ENCODE assay signal across 11 cellular contexts in the genomic region with DNA sequence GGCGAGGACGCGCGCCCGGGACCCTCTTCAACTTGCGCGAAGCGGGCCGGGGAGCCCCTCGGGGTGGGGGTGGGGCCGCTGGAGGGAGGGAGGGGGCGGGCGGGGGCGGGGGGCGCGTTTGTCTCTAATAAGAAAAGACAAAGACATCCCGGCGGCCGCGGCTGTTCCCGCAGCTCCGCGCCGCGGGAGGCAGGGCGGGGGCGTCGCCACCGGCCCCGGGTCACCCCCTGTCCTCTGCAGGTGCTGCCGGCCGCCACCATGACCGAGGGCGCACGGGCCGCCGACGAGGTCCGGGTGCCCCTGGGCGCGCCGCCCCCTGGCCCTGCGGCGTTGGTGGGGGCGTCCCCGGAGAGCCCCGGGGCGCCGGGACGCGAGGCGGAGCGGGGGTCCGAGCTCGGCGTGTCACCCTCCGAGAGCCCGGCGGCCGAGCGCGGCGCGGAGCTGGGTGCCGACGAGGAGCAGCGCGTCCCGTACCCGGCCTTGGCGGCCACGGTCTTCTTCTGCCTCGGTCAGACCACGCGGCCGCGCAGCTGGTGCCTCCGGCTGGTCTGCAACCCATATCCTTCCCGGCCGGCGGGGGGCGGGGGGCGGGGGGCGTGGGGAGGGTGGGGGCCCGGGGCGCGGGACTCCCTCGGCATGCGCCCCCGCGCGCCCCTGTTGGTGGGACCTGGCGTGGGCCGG. TPM values are rescaled to one million over a fixed set of nuclear protein-coding genes. Genes with fewer than 3 reads are reported as not detected.
A peak's percentile ranks its signal among the peaks of the same experiment; 100 is the strongest.
DNase-seq lines count a peak whose midpoint lies in the region; ATAC-seq and TF ChIP-seq lines count a peak whose summit lies in the region.
"Had no signal": no experiment of that assay in that cellular context is flagged by ENCODE, and none has a peak within 500 bp of the region (broad histone marks: within the 10 kb centered on the region; RNA-seq: fewer than 3 reads in every experiment).

No MANE protein-coding gene starts in this region.

- in situ Hi-C loops in astrocyte of the spinal cord (cut with HindIII; ENCODE audit: low sequenced_read_pairs) (no loop called here), transverse colon (cut with MboI; ENCODE audit: low pct_ligation_motif_present in 1 of 4, low pct_unique_long_range_greater_than_20kb in 1 of 4, low sequenced_read_pairs in 3 of 4) (no loop called here)

- H3K27ac Mint-ChIP-seq in activated T-cell treated with anti-CD3 and anti-CD28 coated beads, Interleukin-2, amount 50 U/mL, for 24 hours: no peak overlapping the region
- no peak overlapping the region for H3K27ac Mint-ChIP-seq in activated T-cell treated with anti-CD3 and anti-CD28 coated beads, Interleukin-2, amount 50 U/mL, for 72 hours

- peak overlapping the region; percentile 76 to 92 (median 84) for H3K27ac ChIP-seq in transverse colon

- DNase-seq in activated T-cell treated with anti-CD3 and anti-CD28 coated beads, Interleukin-2, amount 50 U/mL, for 24 hours: peak; percentile 35
- no peak for DNase-seq in activated T-cell treated with anti-CD3 and anti-CD28 coated beads, Interleukin-2, amount 50 U/mL, for 72 hours
- DNase-seq in astrocyte of the spinal cord (ENCODE audit: low read depth, low spot score) (no peak), left kidney (ENCODE audit: low read depth, low spot score) (peak; percentile 59), transverse colon (no peak), NCI-H82 (lab: John Stamatoyannopoulos, UW) (no peak)
- no peak for DNase-seq in activated CD4-positive, alpha-beta T cell treated with anti-CD3 and anti-CD28 coated beads, Interleukin-2, amount 50 U/mL, for 48 hours
- DNase-seq: NCI-H2107, RPMI8226 had no signal

- no peaks in the 10 kb centered on the region for H3K9me3 ChIP-seq in transverse colon

- no peak for TF ChIP-seq EP300 in transverse colon (IDR thresholded peaks at IDR 0.05; ENCODE audit: low read depth)

- no peaks in the 10 kb centered on the region for H3K36me3 ChIP-seq in transverse colon

- peaks cover 6 to 40% (median 23%) of the 10 kb centered on the region in 4 donors for H3K4me1 ChIP-seq in transverse colon

- TF ChIP-seq CTCF in astrocyte of the spinal cord (IDR thresholded peaks at IDR 0.05; ENCODE audit: low read depth, low read length): no peak
- TF ChIP-seq CTCF in transverse colon (IDR thresholded peaks at IDR 0.05): no peak

- TF ChIP-seq POLR2A in transverse colon (IDR thresholded peaks at IDR 0.05): no peak

- ATAC-seq in activated T-cell treated with anti-CD3 and anti-CD28 coated beads, Interleukin-2, amount 50 U/mL, for 72 hours (replicated peaks in 1 of 2): no peak
- ATAC-seq in GM21360 (IDR thresholded peaks at IDR 0.05; ENCODE audit: unreplicated experiment): no peak

- peaks cover 6% of the 10 kb centered on the region for H3K4me1 Mint-ChIP-seq in activated T-cell treated with anti-CD3 and anti-CD28 coated beads, Interleukin-2, amount 50 U/mL, for 24 hours (ENCODE audit: low read depth)
- peaks cover 5% of the 10 kb centered on the region for H3K4me1 Mint-ChIP-seq in activated T-cell treated with anti-CD3 and anti-CD28 coated beads, Interleukin-2, amount 50 U/mL, for 72 hours (ENCODE audit: low read depth)

- 8% methylated on average over 23 of the region's 94 CpGs; no CpG with 5 or more reads in 1 of the 2 donors for WGBS in transverse colon (ENCODE audit: low coverage in 1 of 2), 2 donors

- H3K27me3 ChIP-seq in transverse colon: peaks cover 72% of the 10 kb centered on the region

- intact Hi-C loops in transverse colon (cut with DNase I; ENCODE audit: low total_unique reads): no loop called here

- H3K36me3 Mint-ChIP-seq in activated T-cell treated with anti-CD3 and anti-CD28 coated beads, Interleukin-2, amount 50 U/mL, for 24 hours (ENCODE audit: low read depth): no peaks in the 10 kb centered on the region
- H3K36me3 Mint-ChIP-seq in activated T-cell treated with anti-CD3 and anti-CD28 coated beads, Interleukin-2, amount 50 U/mL, for 72 hours (ENCODE audit: insufficient read depth in 2 of 2): no peaks in the 10 kb centered on the region

- no peaks in the 10 kb centered on the region for H3K9me3 Mint-ChIP-seq in activated T-cell treated with anti-CD3 and anti-CD28 coated beads, Interleukin-2, amount 50 U/mL, for 24 hours
- H3K9me3 Mint-ChIP-seq in activated T-cell treated with anti-CD3 and anti-CD28 coated beads, Interleukin-2, amount 50 U/mL, for 72 hours: no peaks in the 10 kb centered on the region

- no peak overlapping the region for H3K4me3 Mint-ChIP-seq in activated T-cell treated with anti-CD3 and anti-CD28 coated beads, Interleukin-2, amount 50 U/mL, for 24 hours
- H3K4me3 Mint-ChIP-seq in activated T-cell treated with anti-CD3 and anti-CD28 coated beads, Interleukin-2, amount 50 U/mL, for 72 hours: no peak overlapping the region

- peak overlapping the region; percentile 38 for H3K4me3 ChIP-seq in astrocyte of the spinal cord (ENCODE audit: low read depth, low read length)
- H3K4me3 ChIP-seq in transverse colon: peak overlapping the region; percentile 34 to 49 (median 48)

- H3K27me3 Mint-ChIP-seq in activated T-cell treated with anti-CD3 and anti-CD28 coated beads, Interleukin-2, amount 50 U/mL, for 24 hours: peaks cover 21% of the 10 kb centered on the region
- peaks cover 7% of the 10 kb centered on the region for H3K27me3 Mint-ChIP-seq in activated T-cell treated with anti-CD3 and anti-CD28 coated beads, Interleukin-2, amount 50 U/mL, for 72 hours (ENCODE audit: low read depth)

RNA-seq across cellular contexts. Expression of gene CACNA1H, which starts 0.7 kb away (rescaled TPM):
- total RNA-seq in activated T-cell treated with anti-CD3 and anti-CD28 coated beads, Interleukin-2, amount 50 U/mL, for 72 hours: under 1 TPM; 0.48 to 0.79 TPM
- 10 to 100 TPM; 17.0 to 63.6 (median 39.5) TPM for total RNA-seq in transverse colon

RNA-seq across cellular contexts. Expression of gene C1QTNF8, which starts 57.6 kb away (rescaled TPM):
- not detected for total RNA-seq in activated T-cell treated with anti-CD3 and anti-CD28 coated beads, Interleukin-2, amount 50 U/mL, for 72 hours
- not detected for total RNA-seq in transverse colon
- total RNA-seq: liver had no signal

Comparison
In these comparisons a context has a peak if more than half of its experiments do, and no peak if none do; other contexts are left out.
1. DNase-seq: peak in activated T-cell treated with anti-CD3 and anti-CD28 coated beads, Interleukin-2, amount 50 U/mL, for 24 hours (single experiment) and left kidney (single experiment); none in activated T-cell treated with anti-CD3 and anti-CD28 coated beads, Interleukin-2, amount 50 U/mL, for 72 hours (0 of 2), astrocyte of the spinal cord (single experiment), transverse colon (single experiment), NCI-H82 (single experiment) and activated CD4-positive, alpha-beta T cell treated with anti-CD3 and anti-CD28 coated beads, Interleukin-2, amount 50 U/mL, for 48 hours (0 of 2).
2. RNA of gene CACNA1H, which starts 0.7 kb away (total RNA-seq): 17.0 to 63.6 TPM in transverse colon; 0.48 to 0.79 TPM in activated T-cell treated with anti-CD3 and anti-CD28 coated beads, Interleukin-2, amount 50 U/mL, for 72 hours; every median in the first group is over 10 times any median in the second.